ENCODE assay signal across 8 cellular contexts in genomic region chr1:66253330-66253921, GRCh38.
DNase-seq lines count a peak whose midpoint lies in the region; ATAC-seq and TF ChIP-seq lines count a peak whose summit lies in the region.

No MANE protein-coding gene starts in this region.

- peak; percentile 87 for ATAC-seq in activated CD8-positive, alpha-beta memory T cell treated with anti-CD3 and anti-CD28 coated beads, Interleukin-2, amount 10 ng/mL, durations not matched to agents 7 days and 5 days
- peak; percentile 71 for ATAC-seq in GM21737 (IDR thresholded peaks at IDR 0.05; ENCODE audit: unreplicated experiment)

- H3K9me3 Mint-ChIP-seq in activated CD8-positive, alpha-beta memory T cell treated with anti-CD3 and anti-CD28 coated beads, Interleukin-2, amount 10 ng/mL, durations not matched to agents 7 days and 5 days (ENCODE audit: low read depth), result no peaks in the 10 kb centered on the region

- H3K9me3 ChIP-seq in PC-9 (ENCODE audit: insufficient read depth, low read depth) (no peaks in the 10 kb centered on the region), colonic mucosa (no peaks in the 10 kb centered on the region)

- H3K27ac ChIP-seq in PC-9 (no peak overlapping the region), colonic mucosa (no peak overlapping the region)

- H3F3A ChIP-seq in PC-9 (ENCODE audit: insufficient read depth, low read depth), result no peaks in the 10 kb centered on the region

- H3K79me2 ChIP-seq in PC-9 (ENCODE audit: low read depth), result no peaks in the 10 kb centered on the region

- no peak overlapping the region for H2AFZ ChIP-seq in PC-9

- no peaks in the 10 kb centered on the region for H4K20me1 ChIP-seq in PC-9 (ENCODE audit: insufficient read depth)

- intact Hi-C loops in PC-9 (cut with micrococcal nuclease; ENCODE audit: unreplicated experiment), result loop anchor here (1.0 to 2.0 kb wide), 3 partner anchors 193 to 473 kb away; no protein-coding TSS in a partner anchor
- intact Hi-C loops in colonic mucosa (cut with DNase I), result loop anchor here (1.0 to 10.0 kb wide), 2 partner anchors 193 to 471 kb away; no protein-coding TSS in a partner anchor

- H3K9me2 ChIP-seq in PC-9 (ENCODE audit: insufficient read depth), result no peaks in the 10 kb centered on the region

- no peak overlapping the region for H3K4me3 Mint-ChIP-seq in activated CD8-positive, alpha-beta memory T cell treated with anti-CD3 and anti-CD28 coated beads, Interleukin-2, amount 10 ng/mL, durations not matched to agents 7 days and 5 days

- DNase-seq in activated CD8-positive, alpha-beta memory T cell treated with anti-CD3 and anti-CD28 coated beads, Interleukin-2, amount 10 ng/mL, durations not matched to agents 7 days and 5 days, result no peak
- DNase-seq in activated CD8-positive, alpha-beta memory T cell treated with anti-CD3 and anti-CD28 coated beads, Interleukin-2, amount 50 U/mL, for 4 hours, result no peak
- DNase-seq in HuH-7 (ENCODE audit: low spot score), result peak; percentile 39
- DNase-seq in PC-9, result no peak
- no peak for DNase-seq in colonic mucosa
- DNase-seq in lung microvascular endothelial cell (ENCODE audit: low read depth in 2 of 2), result peak; percentile 81 to 84
- DNase-seq in GOT3 (lab: John Stamatoyannopoulos, UW), result no peak

- H3K27me3 ChIP-seq in PC-9 (ENCODE audit: insufficient read depth, low read depth) (no peaks in the 10 kb centered on the region), colonic mucosa (no peaks in the 10 kb centered on the region)

- H3K27ac Mint-ChIP-seq in activated CD8-positive, alpha-beta memory T cell treated with anti-CD3 and anti-CD28 coated beads, Interleukin-2, amount 10 ng/mL, durations not matched to agents 7 days and 5 days, result no peak overlapping the region

- H3K4me3 ChIP-seq in PC-9 (no peak overlapping the region), colonic mucosa (no peak overlapping the region)

- POLR2A ChIA-PET in PC-9 (lab: Charles Lee; ENCODE audit: unreplicated experiment), result interaction anchor here (0.7 kb wide), 1 partner anchor 1249 kb away, joined by 5 read pairs; no protein-coding TSS in a partner anchor

- H3K36me3 ChIP-seq in PC-9 (ENCODE audit: low read depth) (no peaks in the 10 kb centered on the region), colonic mucosa (no peaks in the 10 kb centered on the region)

- H3K4me1 ChIP-seq in PC-9 (replicated peaks; ENCODE audit: insufficient read depth) (no peaks in the 10 kb centered on the region), colonic mucosa (no peaks in the 10 kb centered on the region)

- H3K9ac ChIP-seq in colonic mucosa (ENCODE audit: low read depth in 2 of 2, low read length in 2 of 2), result no peak overlapping the region

- no peak overlapping the region for H3K4me2 ChIP-seq in PC-9

- H3K27me3 Mint-ChIP-seq in activated CD8-positive, alpha-beta memory T cell treated with anti-CD3 and anti-CD28 coated beads, Interleukin-2, amount 10 ng/mL, durations not matched to agents 7 days and 5 days, result no peaks in the 10 kb centered on the region

- TF ChIP-seq CTCF in PC-9 (conservative IDR thresholded peaks at IDR 0.05), result peak; percentile 74
- peak; percentile 61 for TF ChIP-seq CTCF in colonic mucosa (IDR thresholded peaks at IDR 0.05)

- CTCF ChIA-PET in activated CD8-positive, alpha-beta memory T cell treated with anti-CD3 and anti-CD28 coated beads, Interleukin-2, amount 10 ng/mL, durations not matched to agents 7 days and 5 days (lab: Charles Lee), result interaction anchor here (0.6 to 20.4 kb wide), 21 partner anchors 8 to 458 kb away, joined by 3 to 406 read pairs (median 4); no protein-coding TSS in a partner anchor
- CTCF ChIA-PET in PC-9 (lab: Charles Lee), result interaction anchor here (1.5 kb wide), 1 partner anchor 193 kb away, joined by 4 read pairs; no protein-coding TSS in a partner anchor

- peaks cover 77% of the 10 kb centered on the region for H3K4me1 Mint-ChIP-seq in activated CD8-positive, alpha-beta memory T cell treated with anti-CD3 and anti-CD28 coated beads, Interleukin-2, amount 10 ng/mL, durations not matched to agents 7 days and 5 days

- no TSS peak for BruUV-seq in PC-9 (replicated peaks; lab: Mats Ljungman, UMichigan)

- peaks cover 3% of the 10 kb centered on the region for H3K36me3 Mint-ChIP-seq in activated CD8-positive, alpha-beta memory T cell treated with anti-CD3 and anti-CD28 coated beads, Interleukin-2, amount 10 ng/mL, durations not matched to agents 7 days and 5 days

Comparison
In these comparisons a context has a peak if more than half of its experiments do, and no peak if none do; other contexts are left out.
1. DNase-seq: peak in HuH-7 (single experiment) and lung microvascular endothelial cell (2 of 2); none in activated CD8-positive, alpha-beta memory T cell treated with anti-CD3 and anti-CD28 coated beads, Interleukin-2, amount 10 ng/mL, durations not matched to agents 7 days and 5 days (single experiment), activated CD8-positive, alpha-beta memory T cell treated with anti-CD3 and anti-CD28 coated beads, Interleukin-2, amount 50 U/mL, for 4 hours (single experiment), PC-9 (0 of 2), colonic mucosa (single experiment) and GOT3 (single experiment).